Comparison of ENCODE assay signal across 30 cellular contexts in genomic region chr5:64458948-64459347, GRCh38. TPM values are rescaled to one million over a fixed set of nuclear protein-coding genes. Genes with fewer than 3 reads are reported as not detected.
"Had no signal": no experiment of that assay in that cellular context is flagged by ENCODE, and none has a peak within 500 bp of the region (broad histone marks: within the 10 kb centered on the region; RNA-seq: fewer than 3 reads in every experiment).

No MANE protein-coding gene starts in this region.

- ATAC-seq: activated CD4-positive, CD25-positive, alpha-beta regulatory T cell treated with anti-CD3 and anti-CD28 coated beads, Interleukin-2, amount 50 U/mL, for 24 hours; activated CD8-positive, alpha-beta T cell treated with anti-CD3 and anti-CD28 coated beads for 36 hours; activated T-cell treated with anti-CD3 and anti-CD28 coated beads, Interleukin-2, amount 50 U/mL, for 4 hours; activated T-helper 17 cell treated with anti-CD3 and anti-CD28 coated beads, Interleukin-2, amount 50 U/mL, for 72 hours; gastroesophageal sphincter; T-helper 17 cell had no signal

- H3K27me3 ChIP-seq: brain microvascular endothelial cell, esophagus squamous epithelium, gastroesophageal sphincter had no signal

- DNase-seq: activated B cell treated with CpG ODN at 0.5 μM for 24 hours; activated CD4-positive, alpha-beta T cell treated with anti-CD3 and anti-CD28 coated beads for 48 hours; activated CD4-positive, alpha-beta T cell treated with anti-CD3 and anti-CD28 coated beads, Interleukin-2, amount 50 U/mL, for 1 hour; activated CD4-positive, alpha-beta T cell treated with anti-CD3 and anti-CD28 coated beads, Interleukin-2, amount 50 U/mL, for 48 hours; activated CD8-positive, alpha-beta memory T cell treated with anti-CD3 and anti-CD28 coated beads for 24 hours; activated CD8-positive, alpha-beta T cell treated with anti-CD3 and anti-CD28 coated beads for 36 hours; activated effector memory CD4-positive, alpha-beta T cell treated with Interleukin-2 at 50 U/mL for 16 hours; activated gamma-delta T cell treated with Interleukin-2 at 50 U/mL for 16 hours; activated naive CD4-positive, alpha-beta T cell treated with anti-CD3 and anti-CD28 coated beads, Interleukin-2, amount 50 U/mL, for 16 hours; activated naive CD4-positive, alpha-beta T cell treated with Interleukin-2 at 50 U/mL for 16 hours; activated T-cell treated with anti-CD3 and anti-CD28 coated beads, Interleukin-2, amount 50 U/mL, for 4 hours; amniotic stem cell; brain microvascular endothelial cell; caudate nucleus; effector CD8-positive, alpha-beta T cell; esophagus squamous epithelium; foreskin melanocyte; T-helper 1 cell; T-helper 17 cell; T1000; WERI-Rb-1 had no signal

- H3K27ac Mint-ChIP-seq: activated B cell treated with CpG ODN at 0.5 μM for 24 hours; activated CD8-positive, alpha-beta T cell treated with anti-CD3 and anti-CD28 coated beads for 36 hours; activated naive CD8-positive, alpha-beta T cell; activated T-helper 17 cell treated with anti-CD3 and anti-CD28 coated beads, Interleukin-2, amount 50 U/mL, for 72 hours; T-helper 17 cell; T-helper 2 cell treated with Interferon-gamma antibody and Interleukin-4, amounts not matched to agents 5 μg/mL and 100 μg/mL, for 36 hours had no signal

- H3K36me3 Mint-ChIP-seq: activated naive CD8-positive, alpha-beta T cell had no signal

- H3K4me3 ChIP-seq: esophagus squamous epithelium, gastroesophageal sphincter had no signal

- H3K27ac ChIP-seq: brain microvascular endothelial cell, epithelial cell of prostate, esophagus squamous epithelium, gastroesophageal sphincter, WERI-Rb-1 had no signal

- H3K9me3 ChIP-seq: esophagus squamous epithelium had no signal

- H3K4me3 Mint-ChIP-seq: activated B cell treated with CpG ODN at 0.5 μM for 24 hours; activated CD8-positive, alpha-beta T cell treated with anti-CD3 and anti-CD28 coated beads for 36 hours; activated naive CD8-positive, alpha-beta T cell; activated T-cell treated with anti-CD3 and anti-CD28 coated beads, Interleukin-2, amount 50 U/mL, for 4 hours; activated T-helper 17 cell treated with anti-CD3 and anti-CD28 coated beads, Interleukin-2, amount 50 U/mL, for 72 hours; T-helper 17 cell; T-helper 2 cell treated with Interferon-gamma antibody and Interleukin-4, amounts not matched to agents 5 μg/mL and 100 μg/mL, for 36 hours had no signal

- H3K4me1 ChIP-seq: esophagus squamous epithelium, gastroesophageal sphincter had no signal

- H3K36me3 ChIP-seq: brain microvascular endothelial cell, esophagus squamous epithelium, gastroesophageal sphincter, WERI-Rb-1 had no signal

- H3K4me1 Mint-ChIP-seq: activated B cell treated with CpG ODN at 0.5 μM for 24 hours; activated T-helper 17 cell treated with anti-CD3 and anti-CD28 coated beads, Interleukin-2, amount 50 U/mL, for 72 hours; T-helper 17 cell had no signal

RNA-seq across cellular contexts. Expression of gene RGS7BP, which starts 46.9 kb away (rescaled TPM):
- total RNA-seq: activated B cell treated with CpG ODN at 0.5 μM for 24 hours; activated CD8-positive, alpha-beta T cell treated with anti-CD3 and anti-CD28 coated beads for 36 hours; activated T-cell treated with anti-CD3 and anti-CD28 coated beads, Interleukin-2, amount 50 U/mL, for 4 hours; activated T-helper 17 cell treated with anti-CD3 and anti-CD28 coated beads, Interleukin-2, amount 50 U/mL, for 72 hours; bronchial epithelial cell; chondrocyte; fibroblast of villous mesenchyme; T-helper 17 cell had no signal
